In genomic region chr19:14559916-14560775, GRCh38 we compare ENCODE assay signal across 9 cellular contexts. TPM values are rescaled to one million over a fixed set of nuclear protein-coding genes. Genes with fewer than 3 reads are reported as not detected.
DNase-seq lines count a peak whose midpoint lies in the region; ATAC-seq, FAIRE-seq and TF ChIP-seq lines count a peak whose summit lies in the region.
"Had no signal": no experiment of that assay in that cellular context is flagged by ENCODE, and none has a peak within 500 bp of the region (broad histone marks: within the 10 kb centered on the region; RNA-seq: fewer than 3 reads in every experiment).

No MANE protein-coding gene starts in this region.

- H4K8ac ChIP-seq in H1 (ENCODE audit: extremely low read depth, insufficient read depth, low read length), result peak overlapping the region; percentile 88

- H3K4me2 ChIP-seq in H1 (ENCODE audit: insufficient read depth in 1 of 2, low read depth in 2 of 2, low read length in 2 of 2), result no peak overlapping the region; a peak in 1 of 4 replicates

- H3K56ac ChIP-seq in H1 (replicated peaks; ENCODE audit: insufficient read length, low read depth, low read length), result no peak overlapping the region

- no peak overlapping the region for H3K4me3 Mint-ChIP-seq in stimulated activated naive CD8-positive, alpha-beta T cell treated with anti-CD3 and anti-CD28 coated beads, Interleukin-15, amount 100 ng/mL, for 72 hours
- H3K4me3 Mint-ChIP-seq in naive thymus-derived CD8-positive, alpha-beta T cell, result peak overlapping the region in 3 of 10 donors; percentile 18 to 47 (median 34)
- no peak overlapping the region for H3K4me3 Mint-ChIP-seq in type B pancreatic cell

- H2BK20ac ChIP-seq in H1 (ENCODE audit: low read length), result no peak overlapping the region

- H3K27me3 ChIP-seq in H1 (replicated peaks in 1 of 4; ENCODE audit: control insufficient read depth in 3 of 4, extremely low read depth in 1 of 4, insufficient read depth in 3 of 4, low read length in 3 of 4), result no peaks in the 10 kb centered on the region
- H3K27me3 ChIP-seq: SJSA1 had no signal

- H3K9me3 Mint-ChIP-seq in stimulated activated naive CD8-positive, alpha-beta T cell treated with anti-CD3 and anti-CD28 coated beads, Interleukin-15, amount 100 ng/mL, for 72 hours, result no peaks in the 10 kb centered on the region
- no peaks in the 10 kb centered on the region for H3K9me3 Mint-ChIP-seq in naive thymus-derived CD8-positive, alpha-beta T cell
- H3K9me3 Mint-ChIP-seq in type B pancreatic cell, result no peaks in the 10 kb centered on the region

- no peak overlapping the region; the same call in 1 of the 2 replicates for H2BK12ac ChIP-seq in H1 (ENCODE audit: low read depth, low read length)

- H2AFZ ChIP-seq in H1 (ENCODE audit: low read length), result no peak overlapping the region

- no peak overlapping the region for H3K14ac ChIP-seq in H1 (ENCODE audit: insufficient read length)

- H3K36me3 Mint-ChIP-seq in naive thymus-derived CD8-positive, alpha-beta T cell, result peaks cover 0 to 23% (median 2%) of the 10 kb centered on the region in 3 donors
- peaks cover 3% of the 10 kb centered on the region for H3K36me3 Mint-ChIP-seq in type B pancreatic cell

- peak overlapping the region; percentile 9; the same call in 1 of the 2 replicates for H2BK5ac ChIP-seq in H1 (ENCODE audit: low read depth, low read length)

- no peak for TF ChIP-seq POLR2A in H1 (IDR thresholded peaks at IDR 0.05; ENCODE audit: control extremely low read depth in 1 of 2, low read depth in 2 of 2, low read length in 2 of 2)

- H3K18ac ChIP-seq in H1 (ENCODE audit: extremely low read depth, low read length), result no peak overlapping the region; the same call in 1 of the 2 replicates

- WGBS in H1 (ENCODE audit: extremely low coverage in 1 of 2, insufficient coverage in 1 of 2, insufficient read length in 1 of 2, insufficient replicate concordance in 2 of 2, low coverage in 1 of 2, low lambda C conversion rate in 2 of 2, missing lambda C conversion rate in 1 of 2), 2 experiments, result 87% methylated on average over 28 of the region's 28 CpGs; no CpG with 5 or more reads in 1 of the 2 experiments

- no peak for TF ChIP-seq RAD21 in H1 (IDR thresholded peaks at IDR 0.05 in 1 of 2, conservative IDR thresholded peaks at IDR 0.05 in 1 of 2; ENCODE audit: low read depth in 2 of 2, low read length in 2 of 2)

- H3K4me1 Mint-ChIP-seq in stimulated activated naive CD8-positive, alpha-beta T cell treated with anti-CD3 and anti-CD28 coated beads, Interleukin-15, amount 100 ng/mL, for 72 hours, result peaks cover 68% of the 10 kb centered on the region
- H3K4me1 Mint-ChIP-seq in naive thymus-derived CD8-positive, alpha-beta T cell, result peaks cover 23 to 56% (median 34%) of the 10 kb centered on the region in 4 donors
- H3K4me1 Mint-ChIP-seq in type B pancreatic cell (ENCODE audit: unreplicated experiment), result peaks cover 15% of the 10 kb centered on the region

- no peak for DNase-seq in stimulated activated naive CD8-positive, alpha-beta T cell treated with anti-CD3 and anti-CD28 coated beads, Interleukin-15, amount 100 ng/mL, for 72 hours
- no peak for DNase-seq in stimulated activated naive CD8-positive, alpha-beta T cell treated with anti-CD3 and anti-CD28 coated beads, Interleukin-15, Interleukin-2, amounts not matched to agents 100 U/mL and 50 U/mL, for 24 hours
- DNase-seq in H1 (ENCODE audit: low read depth in 1 of 2, low spot score in 2 of 2) (no peak), SKM-1 (lab: John Stamatoyannopoulos, UW; ENCODE audit: unreplicated experiment) (no peak), type B pancreatic cell (ENCODE audit: extremely low spot score, unreplicated experiment) (no peak), epidermal melanocyte (ENCODE audit: insufficient read length, low spot score) (no peak), NCI-H1694 (lab: John Stamatoyannopoulos, UW) (no peak)
- DNase-seq in naive thymus-derived CD8-positive, alpha-beta T cell, result no peak

- ATAC-seq in stimulated activated naive CD8-positive, alpha-beta T cell treated with anti-CD3 and anti-CD28 coated beads, Interleukin-15, amount 100 ng/mL, for 72 hours, result no peak
- no peak for ATAC-seq in stimulated activated naive CD8-positive, alpha-beta T cell treated with anti-CD3 and anti-CD28 coated beads, Interleukin-15, Interleukin-2, amounts not matched to agents 100 U/mL and 50 U/mL, for 24 hours
- ATAC-seq in naive thymus-derived CD8-positive, alpha-beta T cell, result no peak

- no peak overlapping the region; the same call in 1 of the 2 replicates for H2BK15ac ChIP-seq in H1 (ENCODE audit: low read length)

- H2BK120ac ChIP-seq in H1 (replicated peaks; ENCODE audit: low read depth, low read length), result no peak overlapping the region

- H3K23ac ChIP-seq in H1 (ENCODE audit: insufficient read length), result no peak overlapping the region

- H3K79me2 ChIP-seq in H1 (ENCODE audit: control insufficient read depth in 1 of 2, insufficient read depth in 2 of 2, low read length in 2 of 2), result peaks cover 0 to 25% of the 10 kb centered on the region in 2 experiments; a peak in 1 of 4 replicates

- H3K36me3 ChIP-seq in H1 (ENCODE audit: control insufficient read depth in 2 of 4, insufficient read depth in 4 of 4, low read length in 3 of 4), result peaks cover 0 to 4% (median 1%) of the 10 kb centered on the region in 4 experiments; a peak in 2 of 8 replicates

- H3K9ac ChIP-seq in H1 (replicated peaks in 1 of 4; ENCODE audit: extremely low read depth in 1 of 4, low read depth in 3 of 4, low read length in 3 of 4), result no peak overlapping the region

- POLR2A ChIA-PET in H1 (lab: Charles Lee; ENCODE audit: partially characterized antibody), result interaction anchor here (0.9 to 1.8 kb wide), 2 partner anchors 9 to 10 kb away, joined by 4 to 6 read pairs; no protein-coding TSS in a partner anchor
- POLR2A ChIA-PET in naive thymus-derived CD8-positive, alpha-beta T cell (lab: Charles Lee), result interaction anchor here (0.6 to 1.7 kb wide), 7 partner anchors 8 to 83 kb away, joined by 3 to 7 read pairs (median 3); partner anchors contain the start of gene NDUFB7

- H3K23me2 ChIP-seq in H1 (ENCODE audit: low read depth, low read length), result no peaks in the 10 kb centered on the region

- TF ChIP-seq EP300 in H1 (IDR thresholded peaks at IDR 0.05; ENCODE audit: borderline replicate concordance in 1 of 2, low read depth in 2 of 2, low read length in 2 of 2), result no peak

- H3K27ac Mint-ChIP-seq in stimulated activated naive CD8-positive, alpha-beta T cell treated with anti-CD3 and anti-CD28 coated beads, Interleukin-15, amount 100 ng/mL, for 72 hours, result peak overlapping the region; percentile 73 to 78
- peak overlapping the region in 7 of 10 donors; percentile 23 to 89 (median 60) for H3K27ac Mint-ChIP-seq in naive thymus-derived CD8-positive, alpha-beta T cell
- H3K27ac Mint-ChIP-seq in type B pancreatic cell, result no peak overlapping the region

- H4K91ac ChIP-seq in H1 (replicated peaks; ENCODE audit: insufficient read length, low read length), result no peak overlapping the region

- CTCF ChIA-PET in H1 (lab: Charles Lee; ENCODE audit: partially characterized antibody), result interaction anchor here (0.6 kb wide), 3 partner anchors 80 to 537 kb away, joined by 3 read pairs; no protein-coding TSS in a partner anchor

- FAIRE-seq in H1 (lab: Jason Lieb, UNC), result no peak

- no peaks in the 10 kb centered on the region for H3K9me3 ChIP-seq in H1 (ENCODE audit: insufficient read depth in 2 of 2, low read depth in 1 of 2, low read length in 1 of 2)
- H3K9me3 ChIP-seq: SJSA1 had no signal

- H3K4ac ChIP-seq in H1 (replicated peaks; ENCODE audit: insufficient read length, low read depth, low read length), result no peak overlapping the region

- peaks cover 0 to 44% (median 38%) of the 10 kb centered on the region in 4 experiments; a peak in 6 of 7 replicates for H3K4me1 ChIP-seq in H1 (replicated peaks in 1 of 4; ENCODE audit: control insufficient read depth in 3 of 4, insufficient read depth in 4 of 4, low read length in 3 of 4)

- H3K4me3 ChIP-seq in H1 (ENCODE audit: extremely low read depth in 1 of 4, insufficient read depth in 2 of 4, low read depth in 3 of 4, low read length in 4 of 4), result no peak overlapping the region
- H3K4me3 ChIP-seq: SJSA1 had no signal

- 0 out of 2 replicates have a peak overlapping the region, but pooled peaks have one; percentile 39 for H2AK5ac ChIP-seq in H1 (ENCODE audit: low read depth, low read length)

- H4K20me1 ChIP-seq in H1 (replicated peaks in 1 of 2; ENCODE audit: control insufficient read depth in 1 of 2, insufficient read depth in 2 of 2, low read length in 2 of 2), result peaks cover 4 to 16% of the 10 kb centered on the region in 2 experiments

- H4K5ac ChIP-seq in H1 (ENCODE audit: insufficient read length, low read depth, low read length), result peak overlapping the region; percentile 15

- H3K27ac ChIP-seq in H1 (ENCODE audit: low read depth, low read length), result 0 out of 2 replicates have a peak overlapping the region, but pooled peaks have one; percentile 34
- H3K27ac ChIP-seq: SJSA1 had no signal

- no peaks in the 10 kb centered on the region for H3K27me3 Mint-ChIP-seq in stimulated activated naive CD8-positive, alpha-beta T cell treated with anti-CD3 and anti-CD28 coated beads, Interleukin-15, amount 100 ng/mL, for 72 hours
- H3K27me3 Mint-ChIP-seq in naive thymus-derived CD8-positive, alpha-beta T cell, result no peaks in the 10 kb centered on the region
- H3K27me3 Mint-ChIP-seq in type B pancreatic cell, result no peaks in the 10 kb centered on the region

- no peak for TF ChIP-seq CTCF in H1 (IDR thresholded peaks at IDR 0.05; ENCODE audit: control extremely low read depth in 1 of 3, insufficient read depth in 1 of 3, low read depth in 1 of 3, low read length in 3 of 3)
- no peak for TF ChIP-seq CTCF in type B pancreatic cell (conservative IDR thresholded peaks at IDR 0.05)

- H3K79me1 ChIP-seq in H1 (ENCODE audit: low read depth, low read length), result peaks cover 9% of the 10 kb centered on the region

RNA-seq across cellular contexts. Expression of gene NDUFB7, which starts 11.7 kb away (rescaled TPM):
- 151 and 161 TPM in 2 replicates for total RNA-seq in H1 (2021; fragmentation: NEBNext Ultra II Directional; extraction: Animal tissue kit (Norgen Biotek cat#: 25700))
- 740 and 777 TPM in 2 replicates for polyA plus RNA-seq in H1 (2011; rRNA removed)
- polyA plus RNA-seq in H1 (2011; cell fraction: cytosol; rRNA removed), result 516 TPM
- polyA plus RNA-seq in H1 (2011; cell fraction: nucleus; rRNA removed), result 409 TPM
- polyA plus RNA-seq in H1 (2012, experiment 1 of 2), result 92.3 to 278 TPM (median 228 TPM) in 4 replicates
- 239 TPM for polyA plus RNA-seq in H1 (2012, experiment 2 of 2)
- 244 TPM for polyA plus RNA-seq in H1 (2013, experiment 1 of 2)
- polyA plus RNA-seq in H1 (2013, experiment 2 of 2), result 241 TPM
- polyA minus RNA-seq in H1 (2011; rRNA and poly(A)+ RNA removed), result 37.4 and 68.2 TPM in 2 replicates
- polyA minus RNA-seq in H1 (2011; cell fraction: cytosol; rRNA and poly(A)+ RNA removed), result 113 TPM
- polyA minus RNA-seq in H1 (2011; cell fraction: nucleus; rRNA and poly(A)+ RNA removed), result 93.4 TPM
- total RNA-seq in naive thymus-derived CD8-positive, alpha-beta T cell, result 10 to 100 TPM; 61.6 to 64.6 TPM
- polyA plus RNA-seq in naive thymus-derived CD8-positive, alpha-beta T cell, result 100 to 1,000 TPM; 209 to 236 (median 230) TPM
- 137 and 188 TPM in 2 replicates for total RNA-seq in type B pancreatic cell (ENCODE audit: low replicate concordance)

RNA-seq across cellular contexts. Expression of gene CLEC17A, which starts 22.7 kb away (rescaled TPM):
- not detected in 2 replicates for total RNA-seq in H1 (2021; fragmentation: NEBNext Ultra II Directional; extraction: Animal tissue kit (Norgen Biotek cat#: 25700))
- polyA plus RNA-seq in H1 (2011; rRNA removed), result not detected in 2 replicates
- not detected for polyA plus RNA-seq in H1 (2011; cell fraction: cytosol; rRNA removed)
- not detected for polyA plus RNA-seq in H1 (2011; cell fraction: nucleus; rRNA removed)
- not detected in 4 replicates for polyA plus RNA-seq in H1 (2012, experiment 1 of 2)
- polyA plus RNA-seq in H1 (2012, experiment 2 of 2), result not detected
- polyA plus RNA-seq in H1 (2013, experiment 1 of 2), result 0.04 TPM
- 0.09 TPM for polyA plus RNA-seq in H1 (2013, experiment 2 of 2)
- not detected in 2 replicates for polyA minus RNA-seq in H1 (2011; rRNA and poly(A)+ RNA removed)
- not detected for polyA minus RNA-seq in H1 (2011; cell fraction: cytosol; rRNA and poly(A)+ RNA removed)
- not detected for polyA minus RNA-seq in H1 (2011; cell fraction: nucleus; rRNA and poly(A)+ RNA removed)
- total RNA-seq in naive thymus-derived CD8-positive, alpha-beta T cell, result 1 to 10 TPM; 4.0 to 4.3 TPM
- not detected for polyA plus RNA-seq in naive thymus-derived CD8-positive, alpha-beta T cell
- not detected in 2 replicates for total RNA-seq in type B pancreatic cell (ENCODE audit: low replicate concordance)

RNA-seq across cellular contexts. Expression of gene TECR, which starts 30.8 kb away (rescaled TPM):
- 172 and 179 TPM in 2 replicates for total RNA-seq in H1 (2021; fragmentation: NEBNext Ultra II Directional; extraction: Animal tissue kit (Norgen Biotek cat#: 25700))
- polyA plus RNA-seq in H1 (2011; rRNA removed), result 405 and 439 TPM in 2 replicates
- polyA plus RNA-seq in H1 (2011; cell fraction: cytosol; rRNA removed), result 162 TPM
- 283 TPM for polyA plus RNA-seq in H1 (2011; cell fraction: nucleus; rRNA removed)
- 145 to 221 TPM (median 207 TPM) in 4 replicates for polyA plus RNA-seq in H1 (2012, experiment 1 of 2)
- 342 TPM for polyA plus RNA-seq in H1 (2012, experiment 2 of 2)
- 342 TPM for polyA plus RNA-seq in H1 (2013, experiment 1 of 2)
- polyA plus RNA-seq in H1 (2013, experiment 2 of 2), result 367 TPM
- polyA minus RNA-seq in H1 (2011; rRNA and poly(A)+ RNA removed), result 119 and 162 TPM in 2 replicates
- polyA minus RNA-seq in H1 (2011; cell fraction: cytosol; rRNA and poly(A)+ RNA removed), result 154 TPM
- polyA minus RNA-seq in H1 (2011; cell fraction: nucleus; rRNA and poly(A)+ RNA removed), result 83.2 TPM
- 100 to 1,000 TPM; 179 to 182 TPM for total RNA-seq in naive thymus-derived CD8-positive, alpha-beta T cell
- 100 to 1,000 TPM; 193 to 300 (median 261) TPM for polyA plus RNA-seq in naive thymus-derived CD8-positive, alpha-beta T cell
- 171 and 240 TPM in 2 replicates for total RNA-seq in type B pancreatic cell (ENCODE audit: low replicate concordance)

RNA-seq across cellular contexts. Expression of gene DNAJB1, which starts 41.9 kb away (rescaled TPM):
- total RNA-seq in H1 (2021; fragmentation: NEBNext Ultra II Directional; extraction: Animal tissue kit (Norgen Biotek cat#: 25700)), result 62.6 and 62.9 TPM in 2 replicates
- 51.7 and 64.3 TPM in 2 replicates for polyA plus RNA-seq in H1 (2011; rRNA removed)
- 47.3 TPM for polyA plus RNA-seq in H1 (2011; cell fraction: cytosol; rRNA removed)
- 42.9 TPM for polyA plus RNA-seq in H1 (2011; cell fraction: nucleus; rRNA removed)
- polyA plus RNA-seq in H1 (2012, experiment 1 of 2), result 50.1 to 59.1 TPM (median 56.6 TPM) in 4 replicates
- polyA plus RNA-seq in H1 (2012, experiment 2 of 2), result 62.1 TPM
- 29.4 TPM for polyA plus RNA-seq in H1 (2013, experiment 1 of 2)
- polyA plus RNA-seq in H1 (2013, experiment 2 of 2), result 31.6 TPM
- polyA minus RNA-seq in H1 (2011; rRNA and poly(A)+ RNA removed), result 52.8 and 55.7 TPM in 2 replicates
- polyA minus RNA-seq in H1 (2011; cell fraction: cytosol; rRNA and poly(A)+ RNA removed), result 23.5 TPM
- 28.5 TPM for polyA minus RNA-seq in H1 (2011; cell fraction: nucleus; rRNA and poly(A)+ RNA removed)
- total RNA-seq in naive thymus-derived CD8-positive, alpha-beta T cell, result 100 to 1,000 TPM; 165 to 171 TPM
- polyA plus RNA-seq in naive thymus-derived CD8-positive, alpha-beta T cell, result 100 to 1,000 TPM; 205 to 348 (median 344) TPM
- total RNA-seq in type B pancreatic cell (ENCODE audit: low replicate concordance), result 142 and 277 TPM in 2 replicates
